1 cellular context compared by ENCODE assay signal in the genomic region with DNA sequence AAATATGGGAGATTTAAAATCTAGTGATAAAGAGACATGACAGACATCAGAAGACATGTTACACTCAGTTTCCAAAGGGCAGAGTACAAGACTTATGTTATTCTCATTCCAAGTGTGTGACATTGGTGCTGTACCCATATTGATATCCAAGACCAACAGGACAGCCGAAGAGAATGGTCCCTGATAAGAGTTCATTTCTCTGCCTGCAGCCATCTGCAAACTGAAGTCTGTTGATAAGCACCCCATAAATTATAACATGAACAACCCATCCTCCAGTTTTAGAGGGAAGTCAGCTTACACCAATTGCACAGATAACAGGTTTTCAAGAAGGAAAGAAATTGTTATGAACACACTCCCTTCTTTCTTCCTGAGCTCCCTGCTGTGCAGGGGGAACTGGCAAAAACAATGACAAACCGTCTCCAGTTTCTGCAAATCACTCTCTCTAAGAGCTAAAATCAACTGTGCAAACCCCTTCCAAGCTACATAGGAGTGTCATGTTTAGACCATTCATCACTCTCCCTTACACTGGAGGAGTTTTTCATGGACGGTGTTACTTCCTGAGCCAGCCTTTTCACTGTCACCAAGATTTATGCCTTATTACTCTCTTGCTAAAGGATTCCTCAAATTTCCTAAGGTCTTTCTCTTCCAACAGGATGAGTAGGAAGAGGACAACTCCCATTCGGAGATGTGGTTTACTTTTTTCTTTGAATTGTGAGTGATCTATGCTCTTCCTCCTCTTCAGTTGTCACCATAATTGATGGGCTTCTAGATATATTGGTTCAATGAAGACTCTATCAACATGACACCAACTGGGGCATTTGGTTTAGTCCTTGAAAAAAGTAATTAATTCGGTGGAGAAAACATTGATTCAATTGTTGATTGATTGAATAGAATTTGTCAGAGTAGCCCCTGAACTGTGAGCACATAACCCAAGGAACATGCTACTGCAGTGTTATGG.
A peak's percentile ranks its signal among the peaks of the same experiment; 100 is the strongest.
TF ChIP-seq lines count a peak whose summit lies in the region.

No MANE protein-coding gene starts in this region.

TF ChIP-seq in K562, 482 proteins besides CTCF, POLR2A, EP300 and RAD21 (continued from another document and continues in another):
- no peak; the same call in 1 of the 2 replicates for TF ChIP-seq ZBTB40 (IDR thresholded peaks at IDR 0.05)
- TF ChIP-seq ZBTB40 (CRISPR knock-in tag; IDR thresholded peaks at IDR 0.05): no peak
- TF ChIP-seq FOXA3 (CRISPR knock-in tag; conservative IDR thresholded peaks at IDR 0.05 in 1 of 2, IDR thresholded peaks at IDR 0.05 in 1 of 2): peak in 1 of 2 experiments; percentile 44; a peak in 2 of 4 replicates
- peak; percentile 99 for TF ChIP-seq SMARCB1 (IDR thresholded peaks at IDR 0.05; ENCODE audit: insufficient read length, low read depth)
- peak; percentile 97 for TF ChIP-seq KDM1A (IDR thresholded peaks at IDR 0.05)
- TF ChIP-seq POLR2H (tag; IDR thresholded peaks at IDR 0.05; ENCODE audit: low read depth): 0 out of 2 replicates have a peak, but pooled peaks have one; percentile 57
- no peak for TF ChIP-seq ZFP30 (CRISPR knock-in tag; IDR thresholded peaks at IDR 0.05; ENCODE audit: borderline replicate concordance)
- TF ChIP-seq BMI1 (IDR thresholded peaks at IDR 0.05; ENCODE audit: low read length): no peak
- TF ChIP-seq SIX5 (IDR thresholded peaks at IDR 0.05; ENCODE audit: borderline replicate concordance in 1 of 2, insufficient read depth in 1 of 2, low read depth in 1 of 2, low read length in 2 of 2): no peak
- peak; percentile 99 for TF ChIP-seq CCNT2 (IDR thresholded peaks at IDR 0.05; ENCODE audit: borderline replicate concordance, extremely low read depth, insufficient read length, low read depth, low read length)
- TF ChIP-seq MCM5 (IDR thresholded peaks at IDR 0.05; ENCODE audit: low read depth): no peak
- TF ChIP-seq, protein P1, sequence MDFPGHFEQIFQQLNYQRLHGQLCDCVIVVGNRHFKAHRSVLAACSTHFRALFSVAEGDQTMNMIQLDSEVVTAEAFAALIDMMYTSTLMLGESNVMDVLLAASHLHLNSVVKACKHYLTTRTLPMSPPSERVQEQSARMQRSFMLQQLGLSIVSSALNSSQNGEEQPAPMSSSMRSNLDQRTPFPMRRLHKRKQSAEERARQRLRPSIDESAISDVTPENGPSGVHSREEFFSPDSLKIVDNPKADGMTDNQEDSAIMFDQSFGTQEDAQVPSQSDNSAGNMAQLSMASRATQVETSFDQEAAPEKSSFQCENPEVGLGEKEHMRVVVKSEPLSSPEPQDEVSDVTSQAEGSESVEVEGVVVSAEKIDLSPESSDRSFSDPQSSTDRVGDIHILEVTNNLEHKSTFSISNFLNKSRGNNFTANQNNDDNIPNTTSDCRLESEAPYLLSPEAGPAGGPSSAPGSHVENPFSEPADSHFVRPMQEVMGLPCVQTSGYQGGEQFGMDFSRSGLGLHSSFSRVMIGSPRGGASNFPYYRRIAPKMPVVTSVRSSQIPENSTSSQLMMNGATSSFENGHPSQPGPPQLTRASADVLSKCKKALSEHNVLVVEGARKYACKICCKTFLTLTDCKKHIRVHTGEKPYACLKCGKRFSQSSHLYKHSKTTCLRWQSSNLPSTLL (IDR thresholded peaks at IDR 0.05): no peak
- no peak for TF ChIP-seq RBM15 (IDR thresholded peaks at IDR 0.05; ENCODE audit: insufficient read depth, low read length)
- no peak for TF ChIP-seq ZNF507 (tag; conservative IDR thresholded peaks at IDR 0.05)
- no peak for TF ChIP-seq DDX20 (tag; IDR thresholded peaks at IDR 0.05; ENCODE audit: low read depth)
- TF ChIP-seq FOXK2 (conservative IDR thresholded peaks at IDR 0.05 in 1 of 2, IDR thresholded peaks at IDR 0.05 in 1 of 2; ENCODE audit: low read depth in 2 of 2): peak; percentile 71 to 83; a peak in 3 of 4 replicates
- peak; percentile 91 for TF ChIP-seq ZNF644 (tag; IDR thresholded peaks at IDR 0.05; ENCODE audit: low read depth)
- TF ChIP-seq ZBTB34 (CRISPR knock-in tag; IDR thresholded peaks at IDR 0.05): no peak
- TF ChIP-seq GMEB1 (CRISPR knock-in tag; IDR thresholded peaks at IDR 0.05): 0 out of 2 replicates have a peak, but pooled peaks have one; percentile 26
- no peak for TF ChIP-seq POU5F1 (IDR thresholded peaks at IDR 0.05; ENCODE audit: borderline replicate concordance, low read depth, low read length, partially characterized antibody)
- peak; percentile 62 for TF ChIP-seq SP1 (CRISPR knock-in tag; IDR thresholded peaks at IDR 0.05)
- TF ChIP-seq NRF1 (conservative IDR thresholded peaks at IDR 0.05 in 1 of 2, IDR thresholded peaks at IDR 0.05 in 1 of 2): no peak
- TF ChIP-seq TSHZ1 (CRISPR knock-in tag; IDR thresholded peaks at IDR 0.05): no peak
- no peak for TF ChIP-seq CEBPG (CRISPR knock-in tag; IDR thresholded peaks at IDR 0.05)
- no peak for TF ChIP-seq CEBPG (tag; conservative IDR thresholded peaks at IDR 0.05 in 1 of 2, IDR thresholded peaks at IDR 0.05 in 1 of 2)
- no peak for TF ChIP-seq E4F1 (CRISPR knock-in tag; IDR thresholded peaks at IDR 0.05; ENCODE audit: borderline replicate concordance)
